ENCODE assay signal across 10 cellular contexts in the genomic region with DNA sequence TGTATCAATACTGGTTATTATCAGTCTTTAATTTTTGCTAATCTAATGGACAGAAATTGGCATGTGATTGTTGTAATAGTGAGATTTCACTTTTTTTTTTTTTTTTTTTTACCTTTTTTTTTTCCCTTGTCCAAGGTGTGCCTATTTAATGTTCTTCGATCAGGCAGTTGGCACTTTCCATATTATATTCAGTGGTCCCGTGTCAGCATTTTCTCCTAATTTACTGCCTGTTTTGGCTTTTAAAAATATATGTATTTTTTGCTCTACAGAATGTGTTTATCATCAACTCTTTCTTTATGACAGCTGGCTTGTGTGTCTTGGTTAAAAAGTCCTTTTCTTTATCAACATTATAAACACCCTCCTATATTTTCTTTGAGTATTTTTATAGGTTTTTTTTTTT.
"Had no signal": no experiment of that assay in that cellular context is flagged by ENCODE, and none has a peak within 500 bp of the region (broad histone marks: within the 10 kb centered on the region; RNA-seq: fewer than 3 reads in every experiment).

No MANE protein-coding gene starts in this region.

- H3K27ac ChIP-seq: KMS-11 had no signal

- H2AFZ ChIP-seq: GM23338 had no signal

- FAIRE-seq: H1, H54, HTR-8/SVneo had no signal

- ATAC-seq: GM23338 had no signal

- H3K9ac ChIP-seq: KMS-11 had no signal

- H3K4me3 ChIP-seq: GM23338 had no signal

- H3K4me2 ChIP-seq: GM23338, KMS-11 had no signal

- DNase-seq: H9, HCEC 1CT, HFFc6, Karpas-422, KBM-7 had no signal
